8 cellular contexts compared by ENCODE assay signal in genomic region chr18:12883684-12884520, GRCh38. TPM values are rescaled to one million over a fixed set of nuclear protein-coding genes. Genes with fewer than 3 reads are reported as not detected.
DNase-seq lines count a peak whose midpoint lies in the region; ATAC-seq, FAIRE-seq and TF ChIP-seq lines count a peak whose summit lies in the region.

Gene PTPN2 (minus strand): TSS chr18:12884237. CDS start chr18:12884141, 96 bp downstream.

- DNase-seq in NCI-H1417 (lab: John Stamatoyannopoulos, UW) = peak; percentile 90 to 99 (median 98)
- peak; percentile 97 for DNase-seq in activated naive CD8-positive, alpha-beta T cell treated with anti-CD3 and anti-CD28 coated beads, Interleukin-2, amount 10 ng/mL, durations not matched to agents 7 days and 5 days
- peak; percentile 85 to 97 (median 93) for DNase-seq in head of caudate nucleus
- DNase-seq in pancreas = peak; percentile 92 to 98 (median 93)
- DNase-seq in thyroid gland = peak; percentile 95

- peaks cover 42% of the 10 kb centered on the region for H3K79me2 ChIP-seq in SU-DHL-6 (ENCODE audit: insufficient read depth, low read length)

- peak within 1 kb of the TSS; percentile 90 for H3K4me3 Mint-ChIP-seq in activated naive CD8-positive, alpha-beta T cell treated with anti-CD3 and anti-CD28 coated beads, Interleukin-2, amount 10 ng/mL, durations not matched to agents 7 days and 5 days

- H3K4me1 ChIP-seq in pancreas = peaks cover 5 to 15% (median 12%) of the 10 kb centered on the region in 3 donors
- H3K4me1 ChIP-seq in thyroid gland = peaks cover 10 to 30% of the 10 kb centered on the region in 2 donors

- TF ChIP-seq CTCF in GM12875 (IDR thresholded peaks at IDR 0.05; ENCODE audit: borderline replicate concordance, insufficient read depth, low read depth, low read length) (no peak), SU-DHL-6 (IDR thresholded peaks at IDR 0.05; ENCODE audit: insufficient read depth, low read length, poor library complexity, severe bottlenecking) (no peak), pancreas (IDR thresholded peaks at IDR 0.05) (no peak), thyroid gland (IDR thresholded peaks at IDR 0.05) (no peak)

- H3K27me3 Mint-ChIP-seq in activated naive CD8-positive, alpha-beta T cell treated with anti-CD3 and anti-CD28 coated beads, Interleukin-2, amount 10 ng/mL, durations not matched to agents 7 days and 5 days = no peaks in the 10 kb centered on the region

- peaks cover 51% of the 10 kb centered on the region for H3K4me1 Mint-ChIP-seq in activated naive CD8-positive, alpha-beta T cell treated with anti-CD3 and anti-CD28 coated beads, Interleukin-2, amount 10 ng/mL, durations not matched to agents 7 days and 5 days

- H3K9ac ChIP-seq in SU-DHL-6 (ENCODE audit: low read length) = peak within 1 kb of the TSS; percentile 92

- H2AFZ ChIP-seq in SU-DHL-6 (ENCODE audit: low read depth, low read length, severe bottlenecking) = peak within 1 kb of the TSS; percentile 94

- ATAC-seq in HG02763 (IDR thresholded peaks at IDR 0.05; ENCODE audit: unreplicated experiment) (peak; percentile 79), pancreas (peak; percentile 88 to 96 (median 94))
- ATAC-seq in activated naive CD8-positive, alpha-beta T cell treated with anti-CD3 and anti-CD28 coated beads, Interleukin-2, amount 10 ng/mL, durations not matched to agents 7 days and 5 days (ENCODE audit: low read depth) = peak; percentile 92

- H3K9me3 Mint-ChIP-seq in activated naive CD8-positive, alpha-beta T cell treated with anti-CD3 and anti-CD28 coated beads, Interleukin-2, amount 10 ng/mL, durations not matched to agents 7 days and 5 days = no peaks in the 10 kb centered on the region

- H3K27me3 ChIP-seq in SU-DHL-6 (ENCODE audit: low read length) (no peaks in the 10 kb centered on the region), pancreas (no peaks in the 10 kb centered on the region), thyroid gland (no peaks in the 10 kb centered on the region)

- H3K9me3 ChIP-seq in SU-DHL-6 (ENCODE audit: insufficient read depth, low read length) = no peaks in the 10 kb centered on the region
- no peaks in the 10 kb centered on the region for H3K9me3 ChIP-seq in pancreas
- H3K9me3 ChIP-seq in thyroid gland = no peaks in the 10 kb centered on the region

- TF ChIP-seq POLR2A in thyroid gland (IDR thresholded peaks at IDR 0.05) = peak; percentile 81 to 90

- peak within 1 kb of the TSS; percentile 97 for H3K4me2 ChIP-seq in SU-DHL-6 (ENCODE audit: low read depth, low read length, poor library complexity, severe bottlenecking)

- no peak for FAIRE-seq in pancreas (lab: Jason Lieb, UNC)

- H3K27ac ChIP-seq in SU-DHL-6 (ENCODE audit: low read depth, low read length) (peak within 1 kb of the TSS; percentile 87), pancreas (peak within 1 kb of the TSS; percentile 99 to 100 (median 99)), thyroid gland (peak within 1 kb of the TSS; percentile 99 to 100 (median 99))

- H4K20me1 ChIP-seq in SU-DHL-6 (ENCODE audit: low read depth, low read length) = peaks cover 25% of the 10 kb centered on the region

- H3K36me3 ChIP-seq in SU-DHL-6 (ENCODE audit: low read length) = no peaks in the 10 kb centered on the region
- H3K36me3 ChIP-seq in pancreas = no peaks in the 10 kb centered on the region
- no peaks in the 10 kb centered on the region for H3K36me3 ChIP-seq in thyroid gland

- peaks cover 4% of the 10 kb centered on the region; the same call in 1 of the 2 replicates for H3F3A ChIP-seq in SU-DHL-6 (ENCODE audit: insufficient read depth)

- peaks cover 10% of the 10 kb centered on the region for H3K36me3 Mint-ChIP-seq in activated naive CD8-positive, alpha-beta T cell treated with anti-CD3 and anti-CD28 coated beads, Interleukin-2, amount 10 ng/mL, durations not matched to agents 7 days and 5 days

- no peaks in the 10 kb centered on the region for H3K9me2 ChIP-seq in SU-DHL-6 (replicated peaks; ENCODE audit: insufficient read depth, low read length)

- H3K27ac Mint-ChIP-seq in activated naive CD8-positive, alpha-beta T cell treated with anti-CD3 and anti-CD28 coated beads, Interleukin-2, amount 10 ng/mL, durations not matched to agents 7 days and 5 days = peak within 1 kb of the TSS; percentile 96

- 0 to 1% methylated on average over 73 to 111 of the region's 111 CpGs for WGBS in pancreas, 2 donors
- WGBS in thyroid gland, 2 donors = 0 to 1% methylated on average over 25 to 56 of the region's 111 CpGs

- H3K4me3 ChIP-seq in GM12875 (ENCODE audit: low read depth, low read length) = peak within 1 kb of the TSS; percentile 97
- H3K4me3 ChIP-seq in SU-DHL-6 (ENCODE audit: insufficient read depth, low read length, poor library complexity, severe bottlenecking) = peak within 1 kb of the TSS; percentile 89
- peak within 1 kb of the TSS; percentile 61 to 91 (median 76) for H3K4me3 ChIP-seq in pancreas
- H3K4me3 ChIP-seq in thyroid gland (replicated peaks in 1 of 3) = peak within 1 kb of the TSS; percentile 61 to 90 (median 84)

- POLR2A ChIA-PET in activated naive CD8-positive, alpha-beta T cell treated with anti-CD3 and anti-CD28 coated beads, Interleukin-2, amount 10 ng/mL, durations not matched to agents 7 days and 5 days (lab: Charles Lee) = interaction anchor here (0.6 to 3.7 kb wide), 44 partner anchors 8 to 929 kb away, joined by 3 to 56 read pairs (median 5); partner anchors contain the start of genes AFG3L2, CEP192, CEP76 and PSMG2

- intact Hi-C loops in head of caudate nucleus (cut with DNase I) (loop anchor here (5.0 to 10.0 kb wide), 2 partner anchors 59 to 63 kb away; partner anchors contain the start of gene SEH1L), pancreas (cut with DNase I) (no loop called here), thyroid gland (cut with DNase I) (loop anchor here (10.0 kb wide), 1 partner anchor 61 kb away; the partner anchor contains the start of gene SEH1L)

RNA-seq across cellular contexts. Expression of gene PTPN2, which starts in this region (rescaled TPM):
- total RNA-seq in activated naive CD8-positive, alpha-beta T cell treated with anti-CD3 and anti-CD28 coated beads, Interleukin-2, amount 10 ng/mL, durations not matched to agents 7 days and 5 days = 10 to 100 TPM; 64.9 to 68.1 TPM
- total RNA-seq in pancreas (10 to 100 TPM; 24.8 to 30.5 (median 26.3) TPM), thyroid gland (10 to 100 TPM; 33.1 to 45.3 (median 37.7) TPM)
- 10 to 100 TPM; 22.8 to 37.1 TPM for polyA plus RNA-seq in pancreas

Comparison
In these comparisons a context has a peak if more than half of its experiments do, and no peak if none do; other contexts are left out.
1. Peak in every context shown above with its lines: DNase-seq, ATAC-seq, H3K4me3 ChIP-seq and H3K27ac ChIP-seq.
2. intact Hi-C loops: an anchor here in head of caudate nucleus (5.0 to 10.0 kb wide) and thyroid gland (10.0 kb wide); none called in pancreas.